Comparison of ENCODE assay signal across 28 cellular contexts in the genomic region with DNA sequence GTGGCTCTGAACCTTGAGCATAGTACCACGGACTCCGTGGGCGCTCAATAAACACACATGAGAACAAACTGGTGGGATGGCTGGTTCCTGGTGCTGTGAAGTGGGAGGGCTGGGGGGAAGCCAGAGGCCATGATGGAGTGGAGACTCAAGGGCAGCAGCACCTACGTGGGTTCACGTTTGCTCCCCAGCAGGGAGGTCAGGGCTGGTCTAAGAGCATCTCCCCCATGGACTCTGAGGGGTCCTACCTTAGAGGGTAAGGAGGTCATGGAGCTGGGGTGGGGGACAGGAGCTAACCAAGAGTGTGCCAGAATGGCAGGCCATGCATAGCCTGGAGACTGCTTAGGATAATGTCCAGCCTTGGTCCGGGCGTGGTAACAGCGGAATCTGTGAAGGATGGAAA.
DNase-seq lines count a peak whose midpoint lies in the region; FAIRE-seq and TF ChIP-seq lines count a peak whose summit lies in the region.
"Had no signal": no experiment of that assay in that cellular context is flagged by ENCODE, and none has a peak within 500 bp of the region (broad histone marks: within the 10 kb centered on the region; RNA-seq: fewer than 3 reads in every experiment).

No MANE protein-coding gene starts in this region.

- no peak overlapping the region for H3K4me3 Mint-ChIP-seq in chondrocyte (ENCODE audit: unreplicated experiment)
- H3K4me3 Mint-ChIP-seq: CD8-positive, alpha-beta T cell; GM23338 had no signal

- no peaks in the 10 kb centered on the region for H3K4me1 Mint-ChIP-seq in chondrocyte (ENCODE audit: low read depth)

- H3K9me3 ChIP-seq in HEK293 (ENCODE audit: control insufficient read depth, insufficient read depth, low read depth, low read length) (no peaks in the 10 kb centered on the region), osteoblast (ENCODE audit: low read depth, low read length) (no peaks in the 10 kb centered on the region), OCI-LY7 (ENCODE audit: low read length) (no peaks in the 10 kb centered on the region)
- no peaks in the 10 kb centered on the region for H3K9me3 ChIP-seq in effector memory CD4-positive, alpha-beta T cell (ENCODE audit: control insufficient read depth, low read length)
- H3K9me3 ChIP-seq: A549, HAP-1, SK-N-SH had no signal

- H4K20me1 ChIP-seq in osteoblast (ENCODE audit: insufficient read depth, low read length): no peaks in the 10 kb centered on the region
- H4K20me1 ChIP-seq in OCI-LY7 (ENCODE audit: insufficient read depth, low read length): no peaks in the 10 kb centered on the region

- H3K79me2 ChIP-seq in osteoblast (ENCODE audit: insufficient read depth, low read length): no peaks in the 10 kb centered on the region
- no peaks in the 10 kb centered on the region for H3K79me2 ChIP-seq in OCI-LY7 (ENCODE audit: insufficient read depth, low read depth, low read length)

- TF ChIP-seq CTCF in HEK293 (tag by site-specific recombination; IDR thresholded peaks at IDR 0.05): no peak
- TF ChIP-seq CTCF in chondrocyte (IDR thresholded peaks at IDR 0.05): no peak
- no peak for TF ChIP-seq CTCF in osteoblast (IDR thresholded peaks at IDR 0.05; ENCODE audit: extremely low read depth, low read depth, low read length)
- TF ChIP-seq CTCF in OCI-LY7 (conservative IDR thresholded peaks at IDR 0.05; ENCODE audit: low read length): no peak

- POLR2A ChIA-PET in HEK293 (lab: Yijun Ruan, JAX) (no interaction called here), OCI-LY7 (lab: Charles Lee) (no interaction called here)

- no peak overlapping the region for H3K4me2 ChIP-seq in osteoblast (ENCODE audit: insufficient read depth, low read length)
- H3K4me2 ChIP-seq in OCI-LY7 (ENCODE audit: low read length): no peak overlapping the region
- H3K4me2 ChIP-seq: A549, GM23338, SK-N-SH had no signal

- no peaks in the 10 kb centered on the region for H3K36me3 Mint-ChIP-seq in chondrocyte (ENCODE audit: low read depth)
- H3K36me3 Mint-ChIP-seq: CD8-positive, alpha-beta T cell had no signal

- H3K27ac Mint-ChIP-seq in chondrocyte (ENCODE audit: unreplicated experiment): no peak overlapping the region
- H3K27ac Mint-ChIP-seq: CD8-positive, alpha-beta T cell; GM23338 had no signal

- H3K36me3 ChIP-seq in HEK293 (ENCODE audit: control insufficient read depth in 2 of 2, insufficient read depth in 1 of 2, low read length in 2 of 2): no peaks in the 10 kb centered on the region
- no peaks in the 10 kb centered on the region for H3K36me3 ChIP-seq in osteoblast (ENCODE audit: insufficient read depth, low read length)
- no peaks in the 10 kb centered on the region for H3K36me3 ChIP-seq in OCI-LY7 (ENCODE audit: insufficient read depth, low read length)
- H3K36me3 ChIP-seq in effector memory CD4-positive, alpha-beta T cell (ENCODE audit: control insufficient read depth, insufficient read depth, low read length): no peaks in the 10 kb centered on the region
- H3K36me3 ChIP-seq: HAP-1 had no signal

- H2AFZ ChIP-seq in osteoblast (ENCODE audit: low read length): no peak overlapping the region
- no peak overlapping the region for H2AFZ ChIP-seq in OCI-LY7 (ENCODE audit: low read length)
- H2AFZ ChIP-seq: GM23338 had no signal

- peak; percentile 68 for FAIRE-seq in urothelium cell line (lab: Jason Lieb, UNC)
- FAIRE-seq: A549, GM12878 had no signal

- no peaks in the 10 kb centered on the region for H3K9me2 ChIP-seq in OCI-LY7 (ENCODE audit: insufficient read depth, low read length)
- H3K9me2 ChIP-seq: SK-N-SH had no signal

- H3K27me3 Mint-ChIP-seq in chondrocyte (ENCODE audit: low read depth): peaks cover 14% of the 10 kb centered on the region

- CTCF ChIA-PET in HEK293 (lab: Yijun Ruan, JAX) (no interaction called here), OCI-LY7 (lab: Charles Lee; ENCODE audit: unreplicated experiment) (no interaction called here)

- intact Hi-C loops in OCI-LY7 (cut with micrococcal nuclease; ENCODE audit: unreplicated experiment): no loop called here

- no TSS peak for BruUV-seq in OCI-LY7 (replicated peaks; lab: Mats Ljungman, UMichigan)

- H3K4me1 ChIP-seq in HEK293 (ENCODE audit: control insufficient read depth, insufficient read depth, low read length): no peaks in the 10 kb centered on the region
- H3K4me1 ChIP-seq in osteoblast (ENCODE audit: insufficient read depth, low read length): no peaks in the 10 kb centered on the region
- no peaks in the 10 kb centered on the region for H3K4me1 ChIP-seq in OCI-LY7 (ENCODE audit: insufficient read depth, low read length, poor library complexity, severe bottlenecking)
- H3K4me1 ChIP-seq in effector memory CD4-positive, alpha-beta T cell (ENCODE audit: control insufficient read depth, insufficient read depth, low read length, poor library complexity, severe bottlenecking): no peaks in the 10 kb centered on the region
- H3K4me1 ChIP-seq: A549, HAP-1 had no signal

- no peak overlapping the region for H3K27ac ChIP-seq in HEK293 (ENCODE audit: extremely low read depth, low read depth, low read length)
- no peak overlapping the region for H3K27ac ChIP-seq in osteoblast (ENCODE audit: low read depth, low read length)
- H3K27ac ChIP-seq in OCI-LY7 (ENCODE audit: low read depth, low read length, poor library complexity, severe bottlenecking): no peak overlapping the region
- no peak overlapping the region for H3K27ac ChIP-seq in effector memory CD4-positive, alpha-beta T cell (ENCODE audit: insufficient read depth, low read length, poor library complexity, severe bottlenecking)
- H3K27ac ChIP-seq: A549, HL-60 had no signal

- H3K4me3 ChIP-seq in HEK293 (ENCODE audit: low read depth, low read length) (no peak overlapping the region), osteoblast (ENCODE audit: insufficient read depth, low read length) (no peak overlapping the region), OCI-LY7 (ENCODE audit: low read depth, low read length, poor library complexity, severe bottlenecking) (no peak overlapping the region)
- no peak overlapping the region for H3K4me3 ChIP-seq in effector memory CD4-positive, alpha-beta T cell (ENCODE audit: insufficient read depth, low read depth, low read length, poor library complexity, severe bottlenecking)
- H3K4me3 ChIP-seq: A549, GM12878, GM23338, HAP-1 had no signal

- H3K9me3 Mint-ChIP-seq in chondrocyte (ENCODE audit: low read depth): no peaks in the 10 kb centered on the region
- H3K9me3 Mint-ChIP-seq: CD8-positive, alpha-beta T cell; GM23338 had no signal

- peaks cover 7% of the 10 kb centered on the region for H3K27me3 ChIP-seq in osteoblast (ENCODE audit: insufficient read depth, low read length)
- H3K27me3 ChIP-seq in effector memory CD4-positive, alpha-beta T cell (replicated peaks; ENCODE audit: control insufficient read depth, insufficient read depth, low read length, poor library complexity, severe bottlenecking): peaks cover 6% of the 10 kb centered on the region

- DNase-seq in chondrocyte (ENCODE audit: low spot score): peak; percentile 67
- DNase-seq in osteoblast (ENCODE audit: insufficient read length, low spot score, missing footprints): peak; percentile 18
- no peak for DNase-seq in urothelium cell line (ENCODE audit: low spot score)
- no peak for DNase-seq in OCI-LY7 (ENCODE audit: low spot score)
- DNase-seq in effector memory CD4-positive, alpha-beta T cell: no peak
- no peak for DNase-seq in activated CD4-positive, alpha-beta T cell treated with anti-CD3 and anti-CD28 coated beads for 1 hour
- DNase-seq: C1 segment of cervical spinal cord; CD8-positive, alpha-beta T cell; DMS 273 treated with DMSO at 0.1 percent for 48 hours; DMS79; EL; GDM1; Karpas-422; NCI-H1092; NCI-H1417 treated with DMSO at 0.1 percent for 48 hours; NCI-H1694 treated with DMSO at 0.1 percent for 48 hours; NCI-H2081; NCI-H2171; NCI-H226; NCI-H510A; NCI-H69; SK-N-SH had no signal

TF ChIP-seq in HEK293, 187 proteins besides CTCF, POLR2A, EP300 and RAD21:
- TF ChIP-seq, protein P1, sequence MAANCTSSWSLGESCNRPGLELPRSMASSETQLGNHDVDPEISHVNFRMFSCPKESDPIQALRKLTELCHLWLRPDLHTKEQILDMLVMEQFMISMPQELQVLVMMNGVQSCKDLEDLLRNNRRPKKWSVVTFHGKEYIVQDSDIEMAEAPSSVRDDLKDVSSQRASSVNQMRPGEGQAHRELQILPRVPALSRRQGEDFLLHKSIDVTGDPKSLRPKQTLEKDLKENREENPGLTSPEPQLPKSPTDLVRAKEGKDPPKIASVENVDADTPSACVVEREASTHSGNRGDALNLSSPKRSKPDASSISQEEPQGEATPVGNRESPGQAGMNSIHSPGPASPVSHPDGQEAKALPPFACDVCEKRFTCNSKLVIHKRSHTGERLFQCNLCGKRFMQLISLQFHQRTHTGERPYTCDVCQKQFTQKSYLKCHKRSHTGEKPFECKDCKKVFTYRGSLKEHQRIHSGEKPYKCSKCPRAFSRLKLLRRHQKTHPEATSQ (tag by site-specific recombination; IDR thresholded peaks at IDR 0.05): no peak
- TF ChIP-seq EGR2 (tag by site-specific recombination; IDR thresholded peaks at IDR 0.05; ENCODE audit: low read depth) (peak; percentile 54), GLIS1 (tag by site-specific recombination; IDR thresholded peaks at IDR 0.05) (no peak)
TF ChIP-seq in HEK293: peak in this region for 1.

Comparison
In these comparisons a context has a peak if more than half of its experiments do, and no peak if none do; other contexts are left out.
1. DNase-seq: peak in chondrocyte (single experiment) and osteoblast (single experiment); none in urothelium cell line (single experiment), OCI-LY7 (single experiment), effector memory CD4-positive, alpha-beta T cell (0 of 3) and activated CD4-positive, alpha-beta T cell treated with anti-CD3 and anti-CD28 coated beads for 1 hour (single experiment).